In genomic region chr15:72227192-72227586, GRCh38 we compare ENCODE assay signal across 8 cellular contexts. TPM values are rescaled to one million over a fixed set of nuclear protein-coding genes. Genes with fewer than 3 reads are reported as not detected.
DNase-seq lines count a peak whose midpoint lies in the region; ATAC-seq and TF ChIP-seq lines count a peak whose summit lies in the region.

No MANE protein-coding gene starts in this region.

- H3K4me1 ChIP-seq in hepatocyte (ENCODE audit: insufficient read depth) (peaks cover 34% of the 10 kb centered on the region), ovary (ENCODE audit: insufficient read depth) (peaks cover 23% of the 10 kb centered on the region), tibial nerve (peaks cover 0 to 73% (median 44%) of the 10 kb centered on the region in 4 donors)

- no peaks in the 10 kb centered on the region for H3K36me3 ChIP-seq in hepatocyte (replicated peaks; ENCODE audit: insufficient read depth, low read depth)
- H3K36me3 ChIP-seq in ovary: no peaks in the 10 kb centered on the region
- H3K36me3 ChIP-seq in tibial nerve: no peaks in the 10 kb centered on the region

- H3K27ac Mint-ChIP-seq in Calu3 (ENCODE audit: unreplicated experiment): peak overlapping the region; percentile 90
- H3K27ac Mint-ChIP-seq in activated naive CD4-positive, alpha-beta T cell treated with anti-CD3 and anti-CD28 coated beads, Interleukin-2, amount 10 ng/mL, durations not matched to agents 7 days and 5 days: peak overlapping the region; percentile 93
- H3K27ac Mint-ChIP-seq in stimulated activated effector memory CD8-positive, alpha-beta T cell treated with anti-CD3 and anti-CD28 coated beads, Interleukin-12 subunit alpha, Interleukin-12 subunit beta, amount 100 ng/mL, for 72 hours: peak overlapping the region; percentile 99

- DNase-seq in Calu3 (peak; percentile 22), NB4 (ENCODE audit: low read depth) (peak; percentile 65), hepatocyte (ENCODE audit: low spot score) (peak; percentile 71), ovary (no peak), tibial nerve (ENCODE audit: low spot score in 2 of 2) (no peak)
- DNase-seq in activated naive CD4-positive, alpha-beta T cell treated with anti-CD3 and anti-CD28 coated beads, Interleukin-2, amount 10 ng/mL, durations not matched to agents 7 days and 5 days: peak; percentile 39
- DNase-seq in stimulated activated effector memory CD8-positive, alpha-beta T cell treated with anti-CD3 and anti-CD28 coated beads, Interleukin-12 subunit alpha, Interleukin-12 subunit beta, amount 100 ng/mL, for 72 hours (ENCODE audit: low spot score in 2 of 2): peak; percentile 28 to 82

- H3K4me3 Mint-ChIP-seq in Calu3 (ENCODE audit: low read depth, unreplicated experiment): peak overlapping the region; percentile 91
- H3K4me3 Mint-ChIP-seq in activated naive CD4-positive, alpha-beta T cell treated with anti-CD3 and anti-CD28 coated beads, Interleukin-2, amount 10 ng/mL, durations not matched to agents 7 days and 5 days: peak overlapping the region; percentile 96
- peak overlapping the region; percentile 99 for H3K4me3 Mint-ChIP-seq in stimulated activated effector memory CD8-positive, alpha-beta T cell treated with anti-CD3 and anti-CD28 coated beads, Interleukin-12 subunit alpha, Interleukin-12 subunit beta, amount 100 ng/mL, for 72 hours

- H3K27ac ChIP-seq in hepatocyte (peak overlapping the region; percentile 95), ovary (no peak overlapping the region), tibial nerve (peak overlapping the region in 2 of 4 donors; percentile 98 to 99)

- TF ChIP-seq CTCF in Calu3 (IDR thresholded peaks at IDR 0.05; ENCODE audit: unreplicated experiment) (no peak), NB4 (IDR thresholded peaks at IDR 0.05; ENCODE audit: low read depth, low read length) (no peak), hepatocyte (IDR thresholded peaks at IDR 0.05; ENCODE audit: poor library complexity) (no peak), ovary (IDR thresholded peaks at IDR 0.05) (no peak), tibial nerve (IDR thresholded peaks at IDR 0.05) (no peak)

- H3K27me3 Mint-ChIP-seq in Calu3 (ENCODE audit: unreplicated experiment): no peaks in the 10 kb centered on the region
- no peaks in the 10 kb centered on the region for H3K27me3 Mint-ChIP-seq in activated naive CD4-positive, alpha-beta T cell treated with anti-CD3 and anti-CD28 coated beads, Interleukin-2, amount 10 ng/mL, durations not matched to agents 7 days and 5 days

- intact Hi-C loops in Calu3 (cut with micrococcal nuclease; ENCODE audit: unreplicated experiment): loop anchor here (5.0 kb wide), 1 partner anchor 45 kb away; the partner anchor contains the start of gene PARP6
- intact Hi-C loops in ovary (cut with DNase I): no loop called here

- no peak overlapping the region for H2AFZ ChIP-seq in hepatocyte

- H3K4me3 ChIP-seq in NB4 (ENCODE audit: low read depth, low read length) (peak overlapping the region; percentile 66), hepatocyte (no peak overlapping the region), ovary (no peak overlapping the region), tibial nerve (no peak overlapping the region)

- peak; percentile 57 for ATAC-seq in stimulated activated effector memory CD8-positive, alpha-beta T cell treated with anti-CD3 and anti-CD28 coated beads, Interleukin-12 subunit alpha, Interleukin-12 subunit beta, amount 100 ng/mL, for 72 hours
- ATAC-seq in GM19328 (IDR thresholded peaks at IDR 0.05; ENCODE audit: unreplicated experiment): no peak

- H4K20me1 ChIP-seq in hepatocyte (ENCODE audit: insufficient read depth, poor library complexity, severe bottlenecking): peaks cover 15% of the 10 kb centered on the region

- TF ChIP-seq POLR2A in NB4 (IDR thresholded peaks at IDR 0.05; ENCODE audit: extremely low read depth, insufficient read length): no peak
- no peak for TF ChIP-seq POLR2A in ovary (IDR thresholded peaks at IDR 0.05)
- TF ChIP-seq POLR2A in tibial nerve (IDR thresholded peaks at IDR 0.05): no peak

- H3K9me3 Mint-ChIP-seq in Calu3 (ENCODE audit: low read depth, unreplicated experiment): no peaks in the 10 kb centered on the region
- no peaks in the 10 kb centered on the region for H3K9me3 Mint-ChIP-seq in activated naive CD4-positive, alpha-beta T cell treated with anti-CD3 and anti-CD28 coated beads, Interleukin-2, amount 10 ng/mL, durations not matched to agents 7 days and 5 days
- H3K9me3 Mint-ChIP-seq in stimulated activated effector memory CD8-positive, alpha-beta T cell treated with anti-CD3 and anti-CD28 coated beads, Interleukin-12 subunit alpha, Interleukin-12 subunit beta, amount 100 ng/mL, for 72 hours: no peaks in the 10 kb centered on the region

- 52% methylated on average over 8 of the region's 8 CpGs for WGBS in hepatocyte (ENCODE audit: low lambda C conversion rate, missing lambda C conversion rate)
- 38 to 59% (median 54%) methylated on average over 8 of the region's 8 CpGs for whole genome bisulfite sequencing in ovary, 3 donors
- 50 to 52% methylated on average over 8 of the region's 8 CpGs for WGBS in tibial nerve, 2 donors

- BruUV-seq in Calu3 (replicated peaks; lab: Mats Ljungman, UMichigan): no TSS peak

- TF ChIP-seq EP300 in ovary (IDR thresholded peaks at IDR 0.05): no peak
- no peak for TF ChIP-seq EP300 in tibial nerve (IDR thresholded peaks at IDR 0.05)

- peaks cover 62% of the 10 kb centered on the region for H3K4me1 Mint-ChIP-seq in Calu3 (ENCODE audit: low read depth, unreplicated experiment)
- H3K4me1 Mint-ChIP-seq in activated naive CD4-positive, alpha-beta T cell treated with anti-CD3 and anti-CD28 coated beads, Interleukin-2, amount 10 ng/mL, durations not matched to agents 7 days and 5 days: peaks cover 63% of the 10 kb centered on the region
- H3K4me1 Mint-ChIP-seq in stimulated activated effector memory CD8-positive, alpha-beta T cell treated with anti-CD3 and anti-CD28 coated beads, Interleukin-12 subunit alpha, Interleukin-12 subunit beta, amount 100 ng/mL, for 72 hours: peaks cover 55% of the 10 kb centered on the region

- H3K79me2 ChIP-seq in hepatocyte: peaks cover 77% of the 10 kb centered on the region

- CTCF ChIA-PET in Calu3 (lab: Charles Lee): interaction anchor here (0.6 to 1.9 kb wide), 9 partner anchors 10 to 262 kb away, joined by 3 to 12 read pairs (median 7); no protein-coding TSS in a partner anchor
- CTCF ChIA-PET in activated naive CD4-positive, alpha-beta T cell treated with anti-CD3 and anti-CD28 coated beads, Interleukin-2, amount 10 ng/mL, durations not matched to agents 7 days and 5 days (lab: Charles Lee): interaction anchor here (0.8 to 2.6 kb wide), 14 partner anchors 9 to 557 kb away, joined by 3 to 17 read pairs (median 4); no protein-coding TSS in a partner anchor

- H3K9me2 ChIP-seq in hepatocyte (replicated peaks; ENCODE audit: insufficient read depth): no peaks in the 10 kb centered on the region

- H3K27me3 ChIP-seq in hepatocyte (no peaks in the 10 kb centered on the region), ovary (no peaks in the 10 kb centered on the region), tibial nerve (no peaks in the 10 kb centered on the region)

- no peaks in the 10 kb centered on the region for H3K9me3 ChIP-seq in hepatocyte (ENCODE audit: low read depth)
- H3K9me3 ChIP-seq in ovary: no peaks in the 10 kb centered on the region
- H3K9me3 ChIP-seq in tibial nerve: no peaks in the 10 kb centered on the region

- H3K36me3 Mint-ChIP-seq in Calu3 (ENCODE audit: insufficient read depth, unreplicated experiment): peaks cover 96% of the 10 kb centered on the region
- peaks cover 62% of the 10 kb centered on the region for H3K36me3 Mint-ChIP-seq in activated naive CD4-positive, alpha-beta T cell treated with anti-CD3 and anti-CD28 coated beads, Interleukin-2, amount 10 ng/mL, durations not matched to agents 7 days and 5 days
- peaks cover 98% of the 10 kb centered on the region for H3K36me3 Mint-ChIP-seq in stimulated activated effector memory CD8-positive, alpha-beta T cell treated with anti-CD3 and anti-CD28 coated beads, Interleukin-12 subunit alpha, Interleukin-12 subunit beta, amount 100 ng/mL, for 72 hours

- peak overlapping the region; percentile 63 for H3K4me2 ChIP-seq in hepatocyte

RNA-seq across cellular contexts. Expression of gene PKM, which starts 3.8 kb away (rescaled TPM):
- total RNA-seq in Calu3 (2022) (1,874 and 1,922 TPM in 2 replicates), hepatocyte (314 and 332 TPM in 2 replicates), ovary (100 to 1,000 TPM; 128 to 385 (median 291) TPM), tibial nerve (100 to 1,000 TPM; 261 to 293 (median 272) TPM)
- polyA plus RNA-seq in hepatocyte (376 and 403 TPM in 2 replicates), ovary (100 to 1,000 TPM; 135 to 692 TPM)

RNA-seq across cellular contexts. Expression of gene GRAMD2A, which starts 29.6 kb away (rescaled TPM):
- total RNA-seq in Calu3 (2022) (0.95 and 2.2 TPM in 2 replicates), hepatocyte (2.2 and 4.4 TPM in 2 replicates), ovary (1 to 10 TPM in 5 of 7 donors, under 1 TPM in 2; 0.18 to 8.5 (median 1.6) TPM), tibial nerve (1 to 10 TPM; 1.1 to 2.9 (median 2.2) TPM)
- polyA plus RNA-seq in hepatocyte (4.6 and 7.9 TPM in 2 replicates), ovary (under 1 TPM; 0.08 to 0.45 TPM)

RNA-seq across cellular contexts. Expression of gene PARP6, which starts 45.2 kb away (rescaled TPM):
- total RNA-seq in Calu3 (2022) (110 and 125 TPM in 2 replicates), hepatocyte (37.6 and 57.1 TPM in 2 replicates), ovary (10 to 100 TPM; 44.5 to 97.4 (median 70.0) TPM), tibial nerve (10 to 100 TPM; 59.2 to 76.8 (median 65.1) TPM)
- polyA plus RNA-seq in hepatocyte (61.4 and 77.4 TPM in 2 replicates), ovary (10 to 100 TPM; 51.5 to 73.3 TPM)

Comparison
In these comparisons a context has a peak if more than half of its experiments do, and no peak if none do; other contexts are left out.
1. DNase-seq: peak in Calu3 (single experiment), NB4 (single experiment), activated naive CD4-positive, alpha-beta T cell treated with anti-CD3 and anti-CD28 coated beads, Interleukin-2, amount 10 ng/mL, durations not matched to agents 7 days and 5 days (single experiment), hepatocyte (single experiment) and stimulated activated effector memory CD8-positive, alpha-beta T cell treated with anti-CD3 and anti-CD28 coated beads, Interleukin-12 subunit alpha, Interleukin-12 subunit beta, amount 100 ng/mL, for 72 hours (2 of 2); none in ovary (0 of 5) and tibial nerve (0 of 2).
2. Peak in every context shown above with its lines, with median percentiles within 50 percentile points of each other: H3K27ac Mint-ChIP-seq and H3K4me3 Mint-ChIP-seq.